ENCODE assay signal across 27 cellular contexts in the genomic region with DNA sequence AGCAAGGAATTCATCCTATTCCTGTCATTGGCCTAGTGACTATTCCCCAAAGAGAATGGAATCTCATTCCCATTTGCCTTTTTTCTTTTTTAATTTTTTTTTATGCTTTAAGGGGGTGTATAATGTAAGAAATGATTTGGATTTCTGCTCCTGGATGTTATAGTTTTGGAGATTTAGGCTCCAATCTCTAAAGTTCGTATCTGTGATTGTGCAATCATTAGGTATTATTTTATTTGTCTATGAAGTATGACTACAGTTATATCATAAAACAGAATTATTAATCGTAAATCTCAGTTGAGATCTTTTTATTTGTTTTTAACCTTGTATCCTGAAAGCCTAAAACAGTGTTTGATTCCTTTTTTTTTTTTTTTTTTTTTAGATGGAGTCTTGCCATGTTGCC. TPM values are rescaled to one million over a fixed set of nuclear protein-coding genes. Genes with fewer than 3 reads are reported as not detected.
DNase-seq lines count a peak whose midpoint lies in the region; ATAC-seq, FAIRE-seq and TF ChIP-seq lines count a peak whose summit lies in the region.
"Had no signal": no experiment of that assay in that cellular context is flagged by ENCODE, and none has a peak within 500 bp of the region (broad histone marks: within the 10 kb centered on the region; RNA-seq: fewer than 3 reads in every experiment).

No MANE protein-coding gene starts in this region.

- no peak overlapping the region for H4K8ac ChIP-seq in H1 (ENCODE audit: extremely low read depth, insufficient read depth, low read length)

- H3K79me1 ChIP-seq in H1 (ENCODE audit: low read depth, low read length): no peaks in the 10 kb centered on the region

- DNase-seq in HepG2 (ENCODE audit: low spot score): no peak
- DNase-seq in right lobe of liver: no peak
- peak; percentile 3 for DNase-seq in LNCaP clone FGC (ENCODE audit: low read depth)
- DNase-seq in SK-N-MC (ENCODE audit: low read depth, low spot score): no peak
- DNase-seq in H1 (ENCODE audit: low read depth in 1 of 2, low spot score in 2 of 2): no peak
- no peak for DNase-seq in HEK293T (ENCODE audit: extremely low spot score)
- DNase-seq in activated CD4-positive, alpha-beta T cell treated with anti-CD3 and anti-CD28 coated beads for 36 hours: no peak
- DNase-seq in DMS 273 (lab: John Stamatoyannopoulos, UW; ENCODE audit: unreplicated experiment): no peak
- DNase-seq: ACHN; BE2C; C1 segment of cervical spinal cord; CD4-positive, alpha-beta memory T cell; CD4-positive, CD25-positive, alpha-beta regulatory T cell; CD8-positive, alpha-beta memory T cell; COR-L47; DMS153; DMS53; DMS79; DND-41; EL; GDM1 had no signal

- H4K20me1 ChIP-seq in HepG2 (ENCODE audit: insufficient read depth, low read length) (no peaks in the 10 kb centered on the region), H1 (replicated peaks in 1 of 2; ENCODE audit: control insufficient read depth in 1 of 2, insufficient read depth in 2 of 2, low read length in 2 of 2) (no peaks in the 10 kb centered on the region)
- H4K20me1 ChIP-seq: BLaER1 had no signal

- H2BK12ac ChIP-seq in H1 (ENCODE audit: low read depth, low read length): no peak overlapping the region

- POLR2A ChIA-PET in HepG2 (lab: Yijun Ruan, JAX) (interaction anchor here (1.2 kb wide), 1 partner anchor 41 kb away, joined by 3 read pairs; no protein-coding TSS in a partner anchor), H1 (lab: Charles Lee; ENCODE audit: partially characterized antibody) (interaction anchor here (45.0 kb wide), 1 partner anchor 41 kb away, joined by 1482 read pairs; the partner anchor contains the start of gene EEF1A1), HEK293T (lab: Yijun Ruan, JAX) (no interaction called here)
- POLR2A ChIA-PET in activated CD4-positive, alpha-beta T cell treated with anti-CD3 and anti-CD28 coated beads for 36 hours (lab: Charles Lee): no interaction called here

- TF ChIP-seq CTCF in HepG2 (CRISPR knock-in tag; IDR thresholded peaks at IDR 0.05) (no peak), right lobe of liver (IDR thresholded peaks at IDR 0.05) (no peak), LNCaP clone FGC (IDR thresholded peaks at IDR 0.05; ENCODE audit: control insufficient read depth, extremely low read depth, insufficient read depth) (no peak), H1 (IDR thresholded peaks at IDR 0.05; ENCODE audit: control extremely low read depth in 1 of 3, insufficient read depth in 1 of 3, low read depth in 1 of 3, low read length in 3 of 3) (no peak)

- H3K4me2 ChIP-seq in HepG2 (ENCODE audit: low read depth, low read length) (no peak overlapping the region), H1 (ENCODE audit: insufficient read depth in 1 of 2, low read depth in 2 of 2, low read length in 2 of 2) (no peak overlapping the region)
- H3K4me2 ChIP-seq: BLaER1 had no signal

- intact Hi-C loops in HepG2 (cut with micrococcal nuclease; ENCODE audit: unreplicated experiment) (no loop called here), right lobe of liver (cut with DNase I) (no loop called here)
- intact Hi-C loops in activated CD4-positive, alpha-beta T cell treated with anti-CD3 and anti-CD28 coated beads for 36 hours (cut with DNase I, micrococcal nuclease): no loop called here

- TF ChIP-seq RAD21 in HepG2 (CRISPR knock-in tag; IDR thresholded peaks at IDR 0.05): no peak
- no peak for TF ChIP-seq RAD21 in H1 (IDR thresholded peaks at IDR 0.05 in 1 of 2, conservative IDR thresholded peaks at IDR 0.05 in 1 of 2; ENCODE audit: low read depth in 2 of 2, low read length in 2 of 2)

- no peak overlapping the region for H3K4ac ChIP-seq in H1 (replicated peaks; ENCODE audit: insufficient read length, low read depth, low read length)

- H3K56ac ChIP-seq in H1 (replicated peaks; ENCODE audit: insufficient read length, low read depth, low read length): no peak overlapping the region

- H2AFZ ChIP-seq in HepG2 (ENCODE audit: low read length) (no peak overlapping the region), H1 (ENCODE audit: low read length) (no peak overlapping the region)

- peak overlapping the region; percentile 54 for H4K91ac ChIP-seq in H1 (replicated peaks; ENCODE audit: insufficient read length, low read length)

- no peak overlapping the region for H3K23ac ChIP-seq in H1 (ENCODE audit: insufficient read length)

- H3K18ac ChIP-seq in H1 (ENCODE audit: extremely low read depth, low read length): no peak overlapping the region

- no peaks in the 10 kb centered on the region for H3K27me3 Mint-ChIP-seq in activated CD4-positive, alpha-beta T cell treated with anti-CD3 and anti-CD28 coated beads for 36 hours
- H3K27me3 Mint-ChIP-seq: CD4-positive, alpha-beta memory T cell; CD4-positive, CD25-positive, alpha-beta regulatory T cell; CD8-positive, alpha-beta memory T cell had no signal

- H3K23me2 ChIP-seq in H1 (ENCODE audit: low read depth, low read length): no peaks in the 10 kb centered on the region

- no peaks in the 10 kb centered on the region for H3K36me3 ChIP-seq in HepG2 (replicated peaks in 1 of 2; ENCODE audit: control insufficient read depth in 1 of 2, insufficient read depth in 2 of 2, low read length in 2 of 2)
- no peaks in the 10 kb centered on the region for H3K36me3 ChIP-seq in right lobe of liver
- no peaks in the 10 kb centered on the region for H3K36me3 ChIP-seq in SK-N-MC (ENCODE audit: insufficient read depth, low read length)
- no peaks in the 10 kb centered on the region for H3K36me3 ChIP-seq in H1 (ENCODE audit: control insufficient read depth in 2 of 4, insufficient read depth in 4 of 4, low read length in 3 of 4)
- H3K36me3 ChIP-seq: BE2C, BLaER1 had no signal

- no peak for TF ChIP-seq EP300 in HepG2 (IDR thresholded peaks at IDR 0.05; ENCODE audit: low read depth in 2 of 2, low read length in 2 of 2)
- TF ChIP-seq EP300 in HepG2 (CRISPR knock-in tag; IDR thresholded peaks at IDR 0.05; ENCODE audit: borderline replicate concordance): no peak
- no peak for TF ChIP-seq EP300 in H1 (IDR thresholded peaks at IDR 0.05; ENCODE audit: borderline replicate concordance in 1 of 2, low read depth in 2 of 2, low read length in 2 of 2)

- H2BK15ac ChIP-seq in H1 (ENCODE audit: low read length): no peak overlapping the region

- H3K4me3 ChIP-seq in HepG2 (replicated peaks in 1 of 3; ENCODE audit: insufficient read depth in 1 of 3, low read depth in 2 of 3, low read length in 3 of 3): no peak overlapping the region
- H3K4me3 ChIP-seq in right lobe of liver: no peak overlapping the region
- H3K4me3 ChIP-seq in LNCaP clone FGC (ENCODE audit: low read depth, low read length): no peak overlapping the region
- no peak overlapping the region for H3K4me3 ChIP-seq in SK-N-MC
- no peak overlapping the region for H3K4me3 ChIP-seq in H1 (ENCODE audit: extremely low read depth in 1 of 4, insufficient read depth in 2 of 4, low read depth in 3 of 4, low read length in 4 of 4)
- H3K4me3 ChIP-seq: BLaER1, GM12878 had no signal

- no peak overlapping the region for H2BK20ac ChIP-seq in H1 (ENCODE audit: low read length)

- in situ Hi-C loops in HepG2 (cut with HindIII; ENCODE audit: extremely low pct_ligation_motif_present, low pct_unique_long_range_greater_than_20kb): no loop called here

- peaks cover 70% of the 10 kb centered on the region for H3K4me1 ChIP-seq in HepG2 (ENCODE audit: insufficient read depth, low read length)
- peaks cover 0 to 20% (median 2%) of the 10 kb centered on the region in 4 donors for H3K4me1 ChIP-seq in right lobe of liver
- H3K4me1 ChIP-seq in H1 (replicated peaks in 1 of 4; ENCODE audit: control insufficient read depth in 3 of 4, insufficient read depth in 4 of 4, low read length in 3 of 4): peaks cover 5 to 21% (median 13%) of the 10 kb centered on the region in 4 experiments; a peak in 6 of 7 replicates
- H3K4me1 ChIP-seq: BE2C, BLaER1 had no signal

- no peaks in the 10 kb centered on the region for H3K36me3 Mint-ChIP-seq in activated CD4-positive, alpha-beta T cell treated with anti-CD3 and anti-CD28 coated beads for 36 hours (ENCODE audit: low read depth)
- H3K36me3 Mint-ChIP-seq: CD14-positive monocyte; CD4-positive, alpha-beta memory T cell; CD4-positive, CD25-positive, alpha-beta regulatory T cell; CD8-positive, alpha-beta memory T cell had no signal

- no peak overlapping the region for H2AK5ac ChIP-seq in H1 (ENCODE audit: low read depth, low read length)

- 91% methylated on average over 2 of the region's 2 CpGs for WGBS in HepG2 (ENCODE audit: low lambda C conversion rate)
- WGBS in right lobe of liver (ENCODE audit: insufficient coverage, low coverage, low lambda C conversion rate, missing lambda C conversion rate): 54% methylated on average over 2 of the region's 2 CpGs
- WGBS in H1 (ENCODE audit: extremely low coverage in 1 of 2, insufficient coverage in 1 of 2, insufficient read length in 1 of 2, insufficient replicate concordance in 2 of 2, low coverage in 1 of 2, low lambda C conversion rate in 2 of 2, missing lambda C conversion rate in 1 of 2), 2 experiments: 97% methylated on average over 2 of the region's 2 CpGs; no CpG with 5 or more reads in 1 of the 2 experiments

- no peak overlapping the region for H2BK120ac ChIP-seq in H1 (replicated peaks; ENCODE audit: low read depth, low read length)

- no peak overlapping the region for H3K14ac ChIP-seq in H1 (ENCODE audit: insufficient read length)

- no peak overlapping the region for H3K27ac Mint-ChIP-seq in activated CD4-positive, alpha-beta T cell treated with anti-CD3 and anti-CD28 coated beads for 36 hours
- H3K27ac Mint-ChIP-seq: CD14-positive monocyte; CD4-positive, CD25-positive, alpha-beta regulatory T cell had no signal

- BruUV-seq in HepG2 (replicated peaks; lab: Mats Ljungman, UMichigan): no TSS peak

- H3K79me2 ChIP-seq in HepG2 (ENCODE audit: insufficient read depth, low read length): no peaks in the 10 kb centered on the region
- H3K79me2 ChIP-seq in H1 (ENCODE audit: control insufficient read depth in 1 of 2, insufficient read depth in 2 of 2, low read length in 2 of 2): no peaks in the 10 kb centered on the region

- H3K27me3 ChIP-seq in HepG2 (ENCODE audit: control insufficient read depth in 1 of 2, insufficient read depth in 2 of 2, low read length in 2 of 2): no peaks in the 10 kb centered on the region
- no peaks in the 10 kb centered on the region for H3K27me3 ChIP-seq in right lobe of liver
- H3K27me3 ChIP-seq in H1 (replicated peaks in 1 of 4; ENCODE audit: control insufficient read depth in 3 of 4, extremely low read depth in 1 of 4, insufficient read depth in 3 of 4, low read length in 3 of 4): no peaks in the 10 kb centered on the region
- H3K27me3 ChIP-seq: BE2C, BLaER1 had no signal

- CTCF ChIA-PET in HepG2 (lab: Yijun Ruan, JAX; ENCODE audit: low intra/inter-chr PET ratio, low total read pairs): no interaction called here
- CTCF ChIA-PET in H1 (lab: Charles Lee; ENCODE audit: partially characterized antibody): interaction anchor here (2.9 kb wide), 1 partner anchor 14 kb away, joined by 10 read pairs; no protein-coding TSS in a partner anchor
- CTCF ChIA-PET in HEK293T (lab: Yijun Ruan, JAX): no interaction called here
- CTCF ChIA-PET in activated CD4-positive, alpha-beta T cell treated with anti-CD3 and anti-CD28 coated beads for 36 hours (lab: Charles Lee): interaction anchor here (0.5 to 0.6 kb wide), 2 partner anchors 63 to 114 kb away, joined by 3 to 5 read pairs; no protein-coding TSS in a partner anchor

- no peaks in the 10 kb centered on the region for H3K9me3 Mint-ChIP-seq in activated CD4-positive, alpha-beta T cell treated with anti-CD3 and anti-CD28 coated beads for 36 hours (ENCODE audit: low read depth)
- H3K9me3 Mint-ChIP-seq: CD14-positive monocyte; CD4-positive, alpha-beta memory T cell; CD8-positive, alpha-beta memory T cell had no signal

- H3K4me1 Mint-ChIP-seq in activated CD4-positive, alpha-beta T cell treated with anti-CD3 and anti-CD28 coated beads for 36 hours: peaks cover 25% of the 10 kb centered on the region

- TF ChIP-seq POLR2A in HepG2 (IDR thresholded peaks at IDR 0.05; ENCODE audit: insufficient read depth in 1 of 2, low read depth in 2 of 2, low read length in 2 of 2): no peak
- TF ChIP-seq POLR2A in right lobe of liver (IDR thresholded peaks at IDR 0.05): no peak
- TF ChIP-seq POLR2A in H1 (IDR thresholded peaks at IDR 0.05; ENCODE audit: control extremely low read depth in 1 of 2, low read depth in 2 of 2, low read length in 2 of 2): no peak

- no peak overlapping the region for H4K5ac ChIP-seq in H1 (ENCODE audit: insufficient read length, low read depth, low read length)

- H3K9me3 ChIP-seq in HepG2 (ENCODE audit: low read length) (no peaks in the 10 kb centered on the region), right lobe of liver (no peaks in the 10 kb centered on the region), SK-N-MC (ENCODE audit: low read depth, low read length) (no peaks in the 10 kb centered on the region), H1 (ENCODE audit: insufficient read depth in 2 of 2, low read depth in 1 of 2, low read length in 1 of 2) (no peaks in the 10 kb centered on the region)
- H3K9me3 ChIP-seq: BE2C, BLaER1 had no signal

- no peak for ATAC-seq in HepG2
- ATAC-seq in right lobe of liver: no peak
- ATAC-seq in activated CD4-positive, alpha-beta T cell treated with anti-CD3 and anti-CD28 coated beads for 36 hours: no peak
- ATAC-seq: GM12878 had no signal

- FAIRE-seq in HepG2 (lab: Jason Lieb, UNC) (no peak), H1 (lab: Jason Lieb, UNC) (no peak)
- FAIRE-seq: GM12878, GM12892, GM18507 had no signal

- H3K9ac ChIP-seq in HepG2 (ENCODE audit: insufficient read depth, low read depth, low read length) (no peak overlapping the region), SK-N-MC (ENCODE audit: insufficient read length) (no peak overlapping the region), H1 (replicated peaks in 1 of 4; ENCODE audit: extremely low read depth in 1 of 4, low read depth in 3 of 4, low read length in 3 of 4) (no peak overlapping the region)
- H3K9ac ChIP-seq: BLaER1 had no signal

- no peak overlapping the region for H3K4me3 Mint-ChIP-seq in activated CD4-positive, alpha-beta T cell treated with anti-CD3 and anti-CD28 coated beads for 36 hours
- H3K4me3 Mint-ChIP-seq: CD14-positive monocyte; CD4-positive, alpha-beta memory T cell; CD8-positive, alpha-beta memory T cell had no signal

- no peak overlapping the region for H2BK5ac ChIP-seq in H1 (ENCODE audit: low read depth, low read length)

- H3K27ac ChIP-seq in HepG2 (ENCODE audit: extremely low read length, insufficient read depth, low read length): no peak overlapping the region
- H3K27ac ChIP-seq in right lobe of liver: no peak overlapping the region
- H3K27ac ChIP-seq in SK-N-MC: 0 out of 2 replicates have a peak overlapping the region, but pooled peaks have one; percentile 37
- H3K27ac ChIP-seq in H1 (ENCODE audit: low read depth, low read length): no peak overlapping the region
- H3K27ac ChIP-seq: 22Rv1, BLaER1 had no signal

RNA-seq across cellular contexts. Expression of gene EEF1A1, which starts 41.7 kb away (rescaled TPM):
- 13,726 and 19,145 TPM in 2 replicates for total RNA-seq in HepG2 (2016; rRNA removed; fragmentation: Illumina TruSeq; extraction: Trizol)
- total RNA-seq in HepG2 (2016; cell fraction: cytosol; rRNA removed; fragmentation: Illumina TruSeq; extraction: Trizol; ENCODE audit: low read depth): 8,339 and 10,487 TPM in 2 replicates
- total RNA-seq in HepG2 (2016; cell fraction: insoluble cytoplasmic fraction; rRNA removed; fragmentation: Illumina TruSeq; extraction: Trizol): 13,733 and 18,946 TPM in 2 replicates
- 28,006 and 33,792 TPM in 2 replicates for total RNA-seq in HepG2 (2016; cell fraction: membrane; rRNA removed; fragmentation: Illumina TruSeq; extraction: Trizol)
- total RNA-seq in HepG2 (2016; cell fraction: nucleus; rRNA removed; fragmentation: Illumina TruSeq; extraction: Trizol): 5,621 and 5,952 TPM in 2 replicates
- polyA plus RNA-seq in HepG2 (2011; rRNA removed): 14,480 and 17,172 TPM in 2 replicates
- polyA plus RNA-seq in HepG2 (2011; cell fraction: cytosol; rRNA removed): 15,977 and 19,367 TPM in 2 replicates
- 3,845 and 5,107 TPM in 2 replicates for polyA plus RNA-seq in HepG2 (2011; cell fraction: nucleus; rRNA removed)
- polyA plus RNA-seq in HepG2 (2012): 17,181 and 19,057 TPM in 2 replicates
- polyA plus RNA-seq in HepG2 (2016; cell fraction: cytosol; fragmentation: Illumina TruSeq; extraction: Trizol; ENCODE audit: low read depth): 12,881 and 14,827 TPM in 2 replicates
- 16,271 and 16,577 TPM in 2 replicates for polyA plus RNA-seq in HepG2 (2016; cell fraction: insoluble cytoplasmic fraction; fragmentation: Illumina TruSeq; extraction: Trizol; ENCODE audit: low read depth)
- polyA plus RNA-seq in HepG2 (2016; cell fraction: membrane; fragmentation: Illumina TruSeq; extraction: Trizol; ENCODE audit: low read depth): 23,858 and 27,229 TPM in 2 replicates
- 6,994 and 7,179 TPM in 2 replicates for polyA plus RNA-seq in HepG2 (2016; cell fraction: nucleus; fragmentation: Illumina TruSeq; extraction: Trizol; ENCODE audit: insufficient read depth, low read depth)
- 11,031 and 11,693 TPM in 2 replicates for polyA minus RNA-seq in HepG2 (2011; rRNA and poly(A)+ RNA removed; ENCODE audit: low replicate concordance)
- polyA minus RNA-seq in HepG2 (2011; cell fraction: cytosol; rRNA and poly(A)+ RNA removed): 6,843 and 8,738 TPM in 2 replicates
- polyA minus RNA-seq in HepG2 (2011; cell fraction: nucleus; rRNA and poly(A)+ RNA removed): 1,924 and 3,380 TPM in 2 replicates
- 1,000 to 10,000 TPM; 2,452 to 4,356 (median 3,217) TPM for total RNA-seq in right lobe of liver
- total RNA-seq in H1 (2021; fragmentation: NEBNext Ultra II Directional; extraction: Animal tissue kit (Norgen Biotek cat#: 25700)): 13,468 and 13,823 TPM in 2 replicates
- 10,552 and 13,927 TPM in 2 replicates for polyA plus RNA-seq in H1 (2011; rRNA removed)
- polyA plus RNA-seq in H1 (2011; cell fraction: cytosol; rRNA removed): 16,498 TPM
- 10,268 TPM for polyA plus RNA-seq in H1 (2011; cell fraction: nucleus; rRNA removed)
- 14,752 to 19,552 TPM (median 16,169 TPM) in 4 replicates for polyA plus RNA-seq in H1 (2012, experiment 1 of 2)
- 2,073 TPM for polyA plus RNA-seq in H1 (2012, experiment 2 of 2)
- polyA plus RNA-seq in H1 (2013, experiment 1 of 2): 13,042 TPM
- polyA plus RNA-seq in H1 (2013, experiment 2 of 2): 13,003 TPM
- 13,556 and 16,300 TPM in 2 replicates for polyA minus RNA-seq in H1 (2011; rRNA and poly(A)+ RNA removed)
- polyA minus RNA-seq in H1 (2011; cell fraction: cytosol; rRNA and poly(A)+ RNA removed): 5,618 TPM
- polyA minus RNA-seq in H1 (2011; cell fraction: nucleus; rRNA and poly(A)+ RNA removed): 6,584 TPM
- total RNA-seq in activated CD4-positive, alpha-beta T cell treated with anti-CD3 and anti-CD28 coated beads for 36 hours: over 10,000 TPM; 11,209 to 15,482 TPM

Comparison
In these comparisons a context has a peak if more than half of its experiments do, and no peak if none do; other contexts are left out.
1. CTCF ChIA-PET loops: an anchor here in H1 (2.9 kb wide) and activated CD4-positive, alpha-beta T cell treated with anti-CD3 and anti-CD28 coated beads for 36 hours (0.5 to 0.6 kb wide); none called in HepG2 and HEK293T.
2. POLR2A ChIA-PET loops: an anchor here in HepG2 (1.2 kb wide) and H1 (45.0 kb wide); none called in HEK293T and activated CD4-positive, alpha-beta T cell treated with anti-CD3 and anti-CD28 coated beads for 36 hours.
3. Of the 41 proteins assayed by ChIP-seq in both HepG2 and H1: peak only in HepG2: none; only in H1: none; in both: CEBPB; in neither: 40.